8 cellular contexts compared by ENCODE assay signal in the genomic region with DNA sequence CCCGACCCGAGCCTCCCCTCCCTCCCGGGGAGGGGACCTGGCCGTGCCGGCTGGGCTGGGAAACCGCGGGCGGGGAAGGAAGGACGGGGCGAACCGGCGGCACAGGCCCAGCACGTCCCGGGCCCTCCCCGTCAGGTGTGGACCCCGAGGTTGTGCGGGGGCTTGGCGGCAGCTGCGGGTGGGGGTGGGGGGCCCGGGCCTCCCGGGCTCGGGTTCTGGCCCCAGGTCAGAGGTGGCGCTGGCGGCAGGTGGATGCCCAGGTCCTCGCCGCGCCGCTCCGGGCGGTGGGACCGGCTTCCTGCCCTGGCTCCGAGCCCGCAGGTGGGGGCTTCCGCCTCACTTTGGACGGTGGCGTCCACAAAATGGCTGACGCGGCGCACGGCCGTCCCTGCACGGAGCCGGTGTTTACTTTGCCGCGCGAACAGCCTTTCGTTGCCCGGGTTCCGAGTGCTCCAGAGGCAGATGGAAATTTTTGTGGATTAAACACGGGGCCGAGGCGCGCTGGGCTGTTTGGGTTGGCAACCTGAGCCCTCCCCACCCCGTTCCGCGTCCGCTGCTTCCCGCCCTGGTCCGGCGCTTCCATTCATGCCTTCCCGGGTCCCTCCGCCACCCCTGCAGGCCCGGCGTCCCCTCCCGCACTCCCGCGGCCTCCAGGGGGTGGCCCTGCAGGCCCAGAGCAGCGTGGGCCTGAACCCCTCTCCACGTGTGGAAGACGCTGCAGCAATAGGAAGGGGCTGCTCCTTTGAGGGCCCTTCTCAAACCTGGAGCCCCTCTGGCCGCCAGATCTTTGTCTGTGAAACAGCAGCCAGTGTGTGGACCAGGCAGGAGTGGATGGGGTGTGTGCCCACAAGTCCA.
A peak's percentile ranks its signal among the peaks of the same experiment; 100 is the strongest.
DNase-seq lines count a peak whose midpoint lies in the region; ATAC-seq and TF ChIP-seq lines count a peak whose summit lies in the region.

No MANE protein-coding gene starts in this region.

- peaks cover 7% of the 10 kb centered on the region for H3K27me3 Mint-ChIP-seq in type B pancreatic cell

- ATAC-seq in HG03196 (IDR thresholded peaks at IDR 0.05; ENCODE audit: unreplicated experiment), result no peak

- H3K4me3 Mint-ChIP-seq in type B pancreatic cell, result no peak overlapping the region

- H3K4me1 ChIP-seq in effector memory CD4-positive, alpha-beta T cell (ENCODE audit: control insufficient read depth, insufficient read depth, low read length, poor library complexity, severe bottlenecking), result peaks cover 6% of the 10 kb centered on the region
- peaks cover 0 to 5% of the 10 kb centered on the region in 2 donors for H3K4me1 ChIP-seq in muscle layer of duodenum (ENCODE audit: control insufficient read depth in 1 of 2, insufficient read depth in 2 of 2, low read length in 2 of 2)

- no peak overlapping the region for H3K27ac Mint-ChIP-seq in type B pancreatic cell

- no peak overlapping the region for H3K27ac ChIP-seq in effector memory CD4-positive, alpha-beta T cell (ENCODE audit: insufficient read depth, low read length, poor library complexity, severe bottlenecking)
- no peak overlapping the region for H3K27ac ChIP-seq in muscle layer of duodenum (ENCODE audit: low read length)

- no peaks in the 10 kb centered on the region for H3K27me3 ChIP-seq in effector memory CD4-positive, alpha-beta T cell (replicated peaks; ENCODE audit: control insufficient read depth, insufficient read depth, low read length, poor library complexity, severe bottlenecking)
- no peaks in the 10 kb centered on the region for H3K27me3 ChIP-seq in muscle layer of duodenum (ENCODE audit: low read depth, low read length)

- no peaks in the 10 kb centered on the region for H3K36me3 ChIP-seq in effector memory CD4-positive, alpha-beta T cell (ENCODE audit: control insufficient read depth, insufficient read depth, low read length)
- H3K36me3 ChIP-seq in muscle layer of duodenum (ENCODE audit: control insufficient read depth in 1 of 2, insufficient read depth in 2 of 2, low read length in 2 of 2), result no peaks in the 10 kb centered on the region

- no peak for TF ChIP-seq CTCF in type B pancreatic cell (conservative IDR thresholded peaks at IDR 0.05)

- no peaks in the 10 kb centered on the region for H3K36me3 Mint-ChIP-seq in type B pancreatic cell

- peaks cover 33% of the 10 kb centered on the region for H3K4me1 Mint-ChIP-seq in type B pancreatic cell (ENCODE audit: unreplicated experiment)

- peak overlapping the region; percentile 53 for H3K4me3 ChIP-seq in effector memory CD4-positive, alpha-beta T cell (ENCODE audit: insufficient read depth, low read depth, low read length, poor library complexity, severe bottlenecking)
- peak overlapping the region; percentile 39 to 42 for H3K4me3 ChIP-seq in muscle layer of duodenum (ENCODE audit: low read depth in 1 of 2, low read length in 2 of 2)

- no peaks in the 10 kb centered on the region for H3K9me3 ChIP-seq in effector memory CD4-positive, alpha-beta T cell (ENCODE audit: control insufficient read depth, low read length)
- H3K9me3 ChIP-seq in muscle layer of duodenum (ENCODE audit: control insufficient read depth in 1 of 2, low read length in 2 of 2), result no peaks in the 10 kb centered on the region

- DNase-seq in NCI-H748 (lab: John Stamatoyannopoulos, UW; ENCODE audit: unreplicated experiment) (peak; percentile 45), NCI-H748 treated with DMSO at 0.1 percent for 48 hours (lab: John Stamatoyannopoulos, UW) (no peak), type B pancreatic cell (ENCODE audit: extremely low spot score, unreplicated experiment) (peak; percentile 64), HPDE6-E6E7 (ENCODE audit: extremely low spot score) (no peak), NCI-H2227 treated with DMSO at 0.1 percent for 48 hours (lab: John Stamatoyannopoulos, UW) (no peak)
- no peak for DNase-seq in effector memory CD4-positive, alpha-beta T cell

- peaks cover 1% of the 10 kb centered on the region for H3K9me3 Mint-ChIP-seq in type B pancreatic cell

Comparison
In these comparisons a context has a peak if more than half of its experiments do, and no peak if none do; other contexts are left out.
1. DNase-seq: peak in NCI-H748 (single experiment) and type B pancreatic cell (single experiment); none in NCI-H748 treated with DMSO at 0.1 percent for 48 hours (single experiment), effector memory CD4-positive, alpha-beta T cell (0 of 3), HPDE6-E6E7 (single experiment) and NCI-H2227 treated with DMSO at 0.1 percent for 48 hours (single experiment).